8 cellular contexts compared by ENCODE assay signal in the genomic region with DNA sequence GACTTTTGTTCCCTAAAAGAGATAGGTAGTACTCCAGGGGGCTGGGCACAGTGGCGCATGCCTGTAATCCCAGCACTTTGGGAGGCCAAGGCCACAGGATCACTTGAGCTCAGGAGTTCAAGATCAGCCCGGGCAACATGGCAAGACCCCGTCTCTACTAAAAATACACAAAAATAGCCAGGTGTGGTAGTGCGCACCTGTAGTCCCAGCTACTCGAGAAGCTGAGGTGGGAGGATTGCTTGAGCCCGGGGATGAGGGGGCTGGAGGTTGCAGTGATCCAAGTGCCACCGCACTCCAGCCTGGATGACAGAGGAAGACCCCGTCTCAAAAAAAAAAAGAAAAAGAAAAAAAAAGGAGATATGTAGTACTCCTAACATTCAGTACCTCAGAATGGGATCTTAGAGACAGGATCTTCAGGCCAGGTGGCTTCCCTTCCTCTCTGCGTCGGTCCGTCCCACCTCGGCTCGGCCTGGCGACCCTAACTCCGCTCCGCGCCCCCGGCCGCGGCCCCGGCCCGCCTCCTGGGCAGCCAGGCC.
DNase-seq lines count a peak whose midpoint lies in the region; ATAC-seq and TF ChIP-seq lines count a peak whose summit lies in the region.

No MANE protein-coding gene starts in this region.

- peak overlapping the region; percentile 32 for H3K27ac ChIP-seq in RWPE2 (ENCODE audit: poor library complexity, severe bottlenecking)
- H3K27ac ChIP-seq in esophagus (ENCODE audit: low read depth in 2 of 2, low read length in 1 of 2) = peak overlapping the region; percentile 70 to 77
- H3K27ac ChIP-seq in psoas muscle = peak overlapping the region; percentile 79

- ATAC-seq in RWPE2 (ENCODE audit: low read depth) (peak; percentile 2; the same call in 1 of the 3 replicates), psoas muscle (no peak), GM19324 (IDR thresholded peaks at IDR 0.05; ENCODE audit: low FRiP score, unreplicated experiment) (no peak)

- peak; percentile 16 for DNase-seq in Caki2 (ENCODE audit: low read depth)
- DNase-seq in HAP-1 (ENCODE audit: low spot score in 2 of 2) = no peak
- no peak for DNase-seq in RWPE2 (ENCODE audit: low spot score)
- no peak for DNase-seq in psoas muscle
- DNase-seq in NCI-H128 (lab: John Stamatoyannopoulos, UW; ENCODE audit: unreplicated experiment) = no peak
- DNase-seq in SW 1271 (lab: John Stamatoyannopoulos, UW) = no peak

- intact Hi-C loops in psoas muscle (cut with DNase I) = no loop called here

- H3K4me1 ChIP-seq in HAP-1 (peaks cover 8% of the 10 kb centered on the region; the same call in 1 of the 2 replicates), RWPE2 (ENCODE audit: insufficient read depth, poor library complexity, severe bottlenecking) (peaks cover 9% of the 10 kb centered on the region), esophagus (ENCODE audit: control insufficient read depth in 2 of 2, insufficient read depth in 2 of 2, low read length in 1 of 2) (no peaks in the 10 kb centered on the region), psoas muscle (peaks cover 10% of the 10 kb centered on the region)

- H3K4me3 ChIP-seq in HAP-1 = peak overlapping the region; percentile 93
- H3K4me3 ChIP-seq in RWPE2 (ENCODE audit: severe bottlenecking) = peak overlapping the region; percentile 98
- peak overlapping the region; percentile 93 to 100 for H3K4me3 ChIP-seq in esophagus (ENCODE audit: low read depth in 1 of 2, low read length in 2 of 2)
- peak overlapping the region; percentile 95 for H3K4me3 ChIP-seq in psoas muscle

- TF ChIP-seq CTCF in RWPE2 (IDR thresholded peaks at IDR 0.05; ENCODE audit: poor library complexity, severe bottlenecking) = no peak
- no peak for TF ChIP-seq CTCF in psoas muscle (IDR thresholded peaks at IDR 0.05)

- no peaks in the 10 kb centered on the region for H3K9me3 ChIP-seq in HAP-1
- no peaks in the 10 kb centered on the region for H3K9me3 ChIP-seq in RWPE2 (ENCODE audit: severe bottlenecking)
- no peaks in the 10 kb centered on the region for H3K9me3 ChIP-seq in esophagus (ENCODE audit: control insufficient read depth in 2 of 2, insufficient read depth in 1 of 2, low read depth in 1 of 2, low read length in 1 of 2)
- no peaks in the 10 kb centered on the region for H3K9me3 ChIP-seq in psoas muscle

- peaks cover 3% of the 10 kb centered on the region; the same call in 1 of the 2 replicates for H3K36me3 ChIP-seq in HAP-1 (replicated peaks)
- H3K36me3 ChIP-seq in RWPE2 (ENCODE audit: low read depth) = 0 out of 2 replicates have a peak, but pooled peaks cover 5% of the 10 kb centered on the region
- H3K36me3 ChIP-seq in esophagus (ENCODE audit: control insufficient read depth in 2 of 2, insufficient read depth in 2 of 2, low read length in 1 of 2) = no peaks in the 10 kb centered on the region
- peaks cover 0 to 9% of the 10 kb centered on the region in 2 donors for H3K36me3 ChIP-seq in psoas muscle (ENCODE audit: insufficient read depth in 1 of 2, low read depth in 1 of 2)

- H3K27me3 ChIP-seq in HAP-1 (ENCODE audit: low read depth) = no peaks in the 10 kb centered on the region
- H3K27me3 ChIP-seq in RWPE2 (ENCODE audit: insufficient read depth, poor library complexity, severe bottlenecking) = no peaks in the 10 kb centered on the region
- H3K27me3 ChIP-seq in esophagus (ENCODE audit: control insufficient read depth in 1 of 2, insufficient read depth in 2 of 2, low read length in 2 of 2) = no peaks in the 10 kb centered on the region
- no peaks in the 10 kb centered on the region for H3K27me3 ChIP-seq in psoas muscle (ENCODE audit: insufficient read depth in 3 of 3, low read length in 2 of 3)

- in situ Hi-C loops in Caki2 (cut with HindIII; ENCODE audit: low pct_unique_long_range_greater_than_20kb, low sequenced_read_pairs) (no loop called here), HAP-1 (cut with MboI; ENCODE audit: low sequenced_read_pairs) (no loop called here)

- 4 to 6% methylated on average over 19 to 22 of the region's 22 CpGs for WGBS in esophagus, 2 donors
- 7 to 19% (median 9%) methylated on average over 7 to 22 of the region's 22 CpGs for WGBS in psoas muscle, 3 donors
